In the genomic region with DNA sequence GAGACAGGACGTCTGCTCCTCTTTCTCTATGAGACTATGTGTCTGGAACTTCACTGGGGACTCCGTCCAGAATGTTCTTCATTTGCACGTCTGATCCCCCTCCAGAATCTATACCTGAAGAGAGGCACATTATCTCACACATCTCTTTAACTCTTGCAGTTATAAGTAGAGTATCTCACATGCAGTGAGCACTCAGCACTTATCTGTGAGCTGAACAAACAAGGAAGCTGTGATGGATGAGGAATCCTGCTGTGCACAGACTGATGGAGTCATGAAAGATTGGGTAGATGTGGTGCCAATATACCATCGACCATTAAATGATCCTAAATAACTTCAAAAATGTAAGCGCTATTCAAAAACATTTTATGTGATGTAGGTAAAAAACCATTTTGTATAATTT, we compare ENCODE assay signal across 20 cellular contexts.
DNase-seq lines count a peak whose midpoint lies in the region; ATAC-seq and TF ChIP-seq lines count a peak whose summit lies in the region.
"Had no signal": no experiment of that assay in that cellular context is flagged by ENCODE, and none has a peak within 500 bp of the region (broad histone marks: within the 10 kb centered on the region; RNA-seq: fewer than 3 reads in every experiment).

No MANE protein-coding gene starts in this region.

- no peak for TF ChIP-seq CTCF in psoas muscle (IDR thresholded peaks at IDR 0.05)

- WGBS in psoas muscle, 3 donors = 71 to 83% (median 82%) methylated on average over 5 of the region's 5 CpGs

- no peak for ATAC-seq in psoas muscle
- ATAC-seq: PC-3 had no signal

- no peaks in the 10 kb centered on the region for H3K9me3 ChIP-seq in psoas muscle
- H3K9me3 ChIP-seq: HAP-1 had no signal

- H3K27me3 ChIP-seq in psoas muscle (ENCODE audit: insufficient read depth in 3 of 3, low read length in 2 of 3) = no peaks in the 10 kb centered on the region

- intact Hi-C loops in psoas muscle (cut with DNase I) = no loop called here

- H3K27ac ChIP-seq in psoas muscle = no peak overlapping the region
- no peak overlapping the region for H3K27ac ChIP-seq in caudate nucleus (ENCODE audit: low read depth, low read length)
- H3K27ac ChIP-seq: GM23248, RWPE1 had no signal

- H3K4me3 ChIP-seq in psoas muscle = no peak overlapping the region
- H3K4me3 ChIP-seq: GM23248, HAP-1 had no signal

- no peaks in the 10 kb centered on the region for H3K4me1 ChIP-seq in psoas muscle
- H3K4me1 ChIP-seq: HAP-1 had no signal

- peak; percentile 28 for DNase-seq in DMS53 (lab: John Stamatoyannopoulos, UW)
- DNase-seq in DMS53 treated with DMSO at 0.1 percent for 48 hours (lab: John Stamatoyannopoulos, UW; ENCODE audit: unreplicated experiment) = no peak
- peak; percentile 33 for DNase-seq in DMS79 (lab: John Stamatoyannopoulos, UW)
- peak; percentile 19 for DNase-seq in NCI-H187 treated with DMSO at 0.1 percent for 48 hours (lab: John Stamatoyannopoulos, UW)
- DNase-seq in NCI-H69 (lab: John Stamatoyannopoulos, UW) = peak; percentile 93
- DNase-seq in psoas muscle = no peak
- no peak for DNase-seq in caudate nucleus (lab: John Stamatoyannopoulos, UW)
- DNase-seq in stimulated activated naive CD4-positive, alpha-beta T cell treated with Interleukin-2 at 50 U/mL for 16 hours (lab: John Stamatoyannopoulos, UW) = no peak
- DNase-seq: 8988T; Calu3; CD4-positive, alpha-beta T cell; GDM1; GM23248; NCI-H2029; NCI-H226; NCI-H774; PC-3; T1000 had no signal

- H3K36me3 ChIP-seq in psoas muscle (ENCODE audit: insufficient read depth in 1 of 2, low read depth in 1 of 2) = no peaks in the 10 kb centered on the region
- H3K36me3 ChIP-seq: HAP-1 had no signal

Comparison
In these comparisons a context has a peak if more than half of its experiments do, and no peak if none do; other contexts are left out.
1. DNase-seq: peak in DMS53 (single experiment), DMS79 (single experiment), NCI-H187 treated with DMSO at 0.1 percent for 48 hours (single experiment) and NCI-H69 (single experiment); none in DMS53 treated with DMSO at 0.1 percent for 48 hours (single experiment), psoas muscle (0 of 2), caudate nucleus (0 of 61) and stimulated activated naive CD4-positive, alpha-beta T cell treated with Interleukin-2 at 50 U/mL for 16 hours (single experiment).